Comparison of ENCODE assay signal across 30 cellular contexts in the genomic region with DNA sequence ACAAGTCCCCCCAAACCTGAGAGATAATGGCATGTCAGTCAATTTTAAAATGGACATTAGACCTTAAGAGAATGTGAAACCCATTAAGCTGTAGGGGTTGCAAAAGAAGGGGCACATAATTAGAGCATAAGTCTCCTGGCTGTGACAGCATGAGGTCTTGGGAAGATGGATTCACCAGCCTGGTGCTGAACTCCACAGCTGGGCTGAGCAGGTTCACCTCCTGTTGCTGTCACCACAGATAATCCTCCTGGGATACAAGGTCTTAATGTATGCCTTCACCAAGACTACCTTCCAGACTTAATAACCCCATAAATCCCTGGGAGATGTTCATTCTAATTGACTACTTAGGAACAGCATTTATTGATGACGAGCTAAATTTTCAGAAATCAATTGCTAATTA.
"Had no signal": no experiment of that assay in that cellular context is flagged by ENCODE, and none has a peak within 500 bp of the region (broad histone marks: within the 10 kb centered on the region; RNA-seq: fewer than 3 reads in every experiment).

No MANE protein-coding gene starts in this region.

- ATAC-seq: gastroesophageal sphincter; left cardiac atrium; psoas muscle; stimulated activated naive B cell treated with anti-CD40 and anti-IgM and Interleukin-4, amounts not matched to agents 10 μg/mL and 1 μg/mL and 100 μg/mL, for 72 hours; T-helper 17 cell had no signal

- H3K27me3 Mint-ChIP-seq: activated CD4-positive, alpha-beta memory T cell treated with anti-CD3 and anti-CD28 coated beads for 36 hours; activated CD4-positive, alpha-beta T cell treated with anti-CD3 and anti-CD28 coated beads, Interleukin-2, amount 10 ng/mL, durations not matched to agents 24 days and 14 days; activated naive CD4-positive, alpha-beta T cell treated with anti-CD3 and anti-CD28 coated beads, Interleukin-2, amount 10 ng/mL, durations not matched to agents 7 days and 5 days; activated naive CD8-positive, alpha-beta T cell treated with anti-CD3 and anti-CD28 coated beads, Interleukin-2, amount 10 ng/mL, durations not matched to agents 7 days and 5 days; brain; naive B cell; stimulated activated naive B cell treated with anti-CD40 and anti-IgM and Interleukin-4, amounts not matched to agents 10 μg/mL and 1 μg/mL and 100 μg/mL, for 72 hours; T-helper 17 cell had no signal

- H3K36me3 Mint-ChIP-seq: activated CD4-positive, alpha-beta memory T cell treated with anti-CD3 and anti-CD28 coated beads for 36 hours; activated naive CD4-positive, alpha-beta T cell treated with anti-CD3 and anti-CD28 coated beads, Interleukin-2, amount 10 ng/mL, durations not matched to agents 7 days and 5 days; naive B cell had no signal

- H3K9me3 Mint-ChIP-seq: activated CD4-positive, alpha-beta T cell treated with anti-CD3 and anti-CD28 coated beads, Interleukin-2, amount 10 ng/mL, durations not matched to agents 24 days and 14 days; activated naive CD4-positive, alpha-beta T cell treated with anti-CD3 and anti-CD28 coated beads, Interleukin-2, amount 10 ng/mL, durations not matched to agents 7 days and 5 days; activated T-helper 1 cell treated with anti-CD3 and anti-CD28 coated beads, Interleukin-12 subunit alpha, Interleukin-12 subunit beta, Interleukin-2, Interleukin-4 antibody, amounts not matched to agents 30 ng/mL and 10 ng/mL and 1 ng/mL, durations not matched to agents 14 hours and 24 hours and 36 hours; naive B cell had no signal

- DNase-seq: activated CD4-positive, alpha-beta memory T cell treated with anti-CD3 and anti-CD28 coated beads for 36 hours; activated CD4-positive, alpha-beta T cell treated with anti-CD3 and anti-CD28 coated beads, Interleukin-2, amount 10 ng/mL, durations not matched to agents 24 days and 14 days; activated CD4-positive, CD25-positive, alpha-beta regulatory T cell treated with anti-CD3 and anti-CD28 coated beads, Interleukin-2, amount 50 U/mL, for 72 hours; activated CD8-positive, alpha-beta memory T cell treated with anti-CD3 and anti-CD28 coated beads, Interleukin-2, amount 50 U/mL, for 4 hours; activated effector memory CD4-positive, alpha-beta T cell treated with anti-CD3 and anti-CD28 coated beads, Interleukin-2, amount 50 U/mL, for 16 hours; activated naive CD4-positive, alpha-beta T cell treated with anti-CD3 and anti-CD28 coated beads, Interleukin-2, amount 10 ng/mL, durations not matched to agents 7 days and 5 days; activated naive CD8-positive, alpha-beta T cell treated with anti-CD3 and anti-CD28 coated beads, Interleukin-2, amount 10 ng/mL, durations not matched to agents 7 days and 5 days; activated T-cell treated with anti-CD3 and anti-CD28 coated beads, Interleukin-2, amount 50 U/mL, for 1 hour; cerebellar nuclear complex; colonic mucosa; effector memory CD4-positive, alpha-beta T cell; erythroblast; head of caudate nucleus; hippocampal formation; left cardiac atrium; naive B cell; occipital lobe; psoas muscle; stimulated activated CD4-positive, alpha-beta T cell treated with anti-CD3 and anti-CD28 coated beads, Interleukin-1b, Interleukin-23, amount 100 ng/mL, for 48 hours; stimulated activated CD4-positive, alpha-beta T cell treated with anti-CD3 and anti-CD28 coated beads, Interleukin-4, amount 100 ng/mL, for 4 hours; stimulated activated CD8-positive, alpha-beta memory T cell treated with anti-CD3 and anti-CD28 coated beads, Interleukin-4, amount 100 ng/mL, for 48 hours; stimulated activated naive B cell treated with anti-CD40 and anti-IgM and Interleukin-4, amounts not matched to agents 10 μg/mL and 1 μg/mL and 100 μg/mL, for 72 hours; stomach; T-helper 17 cell; T1000; tibial artery had no signal

- H3K4me1 Mint-ChIP-seq: activated CD4-positive, alpha-beta T cell treated with anti-CD3 and anti-CD28 coated beads, Interleukin-2, amount 10 ng/mL, durations not matched to agents 24 days and 14 days; activated naive CD4-positive, alpha-beta T cell treated with anti-CD3 and anti-CD28 coated beads, Interleukin-2, amount 10 ng/mL, durations not matched to agents 7 days and 5 days; activated naive CD8-positive, alpha-beta T cell treated with anti-CD3 and anti-CD28 coated beads, Interleukin-2, amount 10 ng/mL, durations not matched to agents 7 days and 5 days had no signal

- H3K27ac Mint-ChIP-seq: activated CD4-positive, alpha-beta memory T cell treated with anti-CD3 and anti-CD28 coated beads for 36 hours; activated CD4-positive, alpha-beta T cell treated with anti-CD3 and anti-CD28 coated beads, Interleukin-2, amount 10 ng/mL, durations not matched to agents 24 days and 14 days; activated naive CD4-positive, alpha-beta T cell treated with anti-CD3 and anti-CD28 coated beads, Interleukin-2, amount 10 ng/mL, durations not matched to agents 7 days and 5 days; activated naive CD8-positive, alpha-beta T cell treated with anti-CD3 and anti-CD28 coated beads, Interleukin-2, amount 10 ng/mL, durations not matched to agents 7 days and 5 days; activated T-helper 1 cell treated with anti-CD3 and anti-CD28 coated beads, Interleukin-12 subunit alpha, Interleukin-12 subunit beta, Interleukin-2, Interleukin-4 antibody, amounts not matched to agents 30 ng/mL and 10 ng/mL and 1 ng/mL, durations not matched to agents 14 hours and 24 hours and 36 hours; brain; mesothelial cell of epicardium; stimulated activated naive B cell treated with anti-CD40 and anti-IgM and Interleukin-4, amounts not matched to agents 10 μg/mL and 1 μg/mL and 100 μg/mL, for 72 hours; T-helper 17 cell had no signal

- H3K4me3 Mint-ChIP-seq: activated CD4-positive, alpha-beta memory T cell treated with anti-CD3 and anti-CD28 coated beads for 36 hours; activated CD4-positive, alpha-beta T cell treated with anti-CD3 and anti-CD28 coated beads, Interleukin-2, amount 10 ng/mL, durations not matched to agents 24 days and 14 days; activated naive CD4-positive, alpha-beta T cell treated with anti-CD3 and anti-CD28 coated beads, Interleukin-2, amount 10 ng/mL, durations not matched to agents 7 days and 5 days; activated naive CD8-positive, alpha-beta T cell treated with anti-CD3 and anti-CD28 coated beads, Interleukin-2, amount 10 ng/mL, durations not matched to agents 7 days and 5 days; activated T-helper 1 cell treated with anti-CD3 and anti-CD28 coated beads, Interleukin-12 subunit alpha, Interleukin-12 subunit beta, Interleukin-2, Interleukin-4 antibody, amounts not matched to agents 30 ng/mL and 10 ng/mL and 1 ng/mL, durations not matched to agents 14 hours and 24 hours and 36 hours; brain; mesothelial cell of epicardium; naive B cell; stimulated activated naive B cell treated with anti-CD40 and anti-IgM and Interleukin-4, amounts not matched to agents 10 μg/mL and 1 μg/mL and 100 μg/mL, for 72 hours; T-helper 17 cell had no signal
